ENCODE assay signal across 8 cellular contexts in the genomic region with DNA sequence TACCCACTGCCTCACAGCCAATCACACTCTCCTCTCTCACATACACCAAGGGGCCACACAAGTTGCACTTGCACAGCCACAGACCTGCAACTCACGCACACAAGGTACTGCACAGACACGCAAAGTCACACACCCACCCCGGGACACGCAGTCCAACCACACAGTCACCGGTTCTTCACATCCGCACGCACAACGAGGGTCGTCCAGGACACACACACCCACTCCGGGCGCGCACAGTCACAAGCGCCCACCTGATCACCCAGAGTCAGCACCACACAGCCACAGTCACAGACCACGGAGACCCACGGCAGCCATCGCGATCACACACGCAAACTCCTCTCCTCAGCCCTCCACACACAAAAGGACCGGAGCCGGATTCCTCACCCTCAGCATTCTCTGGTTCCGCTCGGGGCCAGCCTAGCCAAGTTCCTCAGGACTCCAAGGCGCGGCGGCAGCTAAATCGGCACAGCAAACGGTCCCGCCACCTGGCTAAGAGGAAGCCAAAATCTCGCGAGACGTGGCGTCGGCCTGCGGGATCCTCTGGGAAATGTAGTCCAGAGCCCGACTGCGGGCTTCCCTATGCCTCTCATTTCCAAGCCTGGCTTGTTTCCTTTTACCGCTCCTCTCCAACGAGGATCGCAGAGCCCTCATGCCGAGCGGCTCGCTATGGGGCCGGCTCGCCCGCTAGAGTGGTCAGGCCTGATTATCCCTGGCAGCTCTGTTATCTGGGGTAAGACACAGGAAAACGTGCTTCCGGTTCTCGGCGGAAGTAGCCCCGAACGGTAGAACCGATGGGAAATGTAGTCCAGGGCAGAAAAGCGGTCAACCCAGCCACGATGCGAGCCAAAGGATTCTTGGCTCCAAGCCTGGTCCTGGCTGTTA. TPM values are rescaled to one million over a fixed set of nuclear protein-coding genes. Genes with fewer than 3 reads are reported as not detected.
DNase-seq lines count a peak whose midpoint lies in the region; ATAC-seq and TF ChIP-seq lines count a peak whose summit lies in the region.

ZNF850 (minus strand) TSS at position 467 of the 882 bp plus-strand sequence. CDS start 10,201 bp downstream, outside the sequence.

- TF ChIP-seq CTCF in BJ (IDR thresholded peaks at IDR 0.05; ENCODE audit: insufficient read depth, low read depth, low read length), result no peak
- no peak for TF ChIP-seq CTCF in lower leg skin (IDR thresholded peaks at IDR 0.05)

- H3K4me3 ChIP-seq in BJ (ENCODE audit: low read depth, low read length) (peak within 1 kb of the TSS; percentile 56), duodenal mucosa (ENCODE audit: low read depth in 1 of 2, low read length in 2 of 2) (peak within 1 kb of the TSS; percentile 71 to 96), lower leg skin (ENCODE audit: low read depth, poor library complexity, severe bottlenecking) (peak within 1 kb of the TSS; percentile 72)

- no peak for TF ChIP-seq POLR2A in lower leg skin (IDR thresholded peaks at IDR 0.05)

- peak within 1 kb of the TSS; percentile 47 for H3K27ac ChIP-seq in duodenal mucosa (ENCODE audit: low read depth, low read length)

- H3K9me3 ChIP-seq in duodenal mucosa (ENCODE audit: control insufficient read depth in 1 of 2, low read length in 2 of 2), result peaks cover 0 to 32% of the 10 kb centered on the region in 2 donors

- intact Hi-C loops in lower leg skin (cut with DNase I; ENCODE audit: low total_unique reads), result no loop called here

- DNase-seq in BJ (ENCODE audit: low read depth) (peak; percentile 50), GM19240 (ENCODE audit: insufficient read length, low spot score) (peak; percentile 92), NCI-H526 (lab: John Stamatoyannopoulos, UW) (peak; percentile 95 to 98), lower leg skin (ENCODE audit: low spot score in 2 of 2) (peak; percentile 93 to 98)
- peak; percentile 93 to 96 for DNase-seq in activated CD4-positive, alpha-beta T cell treated with anti-CD3 and anti-CD28 coated beads, Interleukin-2, amount 50 U/mL, for 48 hours
- DNase-seq in stimulated activated CD4-positive, alpha-beta T cell treated with anti-CD3 and anti-CD28 coated beads, Interleukin-4, amount 100 ng/mL, for 4 hours, result peak; percentile 91 to 93

- POLR2A ChIA-PET in BJ (lab: Charles Lee), result no interaction called here

- no peaks in the 10 kb centered on the region for H3K27me3 ChIP-seq in BJ (ENCODE audit: control insufficient read depth, insufficient read depth, low read length)
- H3K27me3 ChIP-seq in duodenal mucosa (ENCODE audit: control insufficient read depth in 1 of 2, insufficient read depth in 2 of 2, low read length in 2 of 2), result no peaks in the 10 kb centered on the region

- H3K4me1 ChIP-seq in duodenal mucosa (ENCODE audit: control insufficient read depth in 1 of 2, insufficient read depth in 2 of 2, low read length in 2 of 2), result peaks cover 13 to 16% of the 10 kb centered on the region in 2 donors

- H3K9ac ChIP-seq in duodenal mucosa (ENCODE audit: low read depth in 1 of 2, low read length in 2 of 2), result peak within 1 kb of the TSS; percentile 56 to 71

- peak; percentile 79 for ATAC-seq in HG03457 (IDR thresholded peaks at IDR 0.05; ENCODE audit: unreplicated experiment)

- H3K36me3 ChIP-seq in BJ (ENCODE audit: control insufficient read depth, insufficient read depth, low read length), result no peaks in the 10 kb centered on the region
- H3K36me3 ChIP-seq in duodenal mucosa (ENCODE audit: control insufficient read depth in 1 of 2, insufficient read depth in 2 of 2, low read length in 2 of 2), result no peaks in the 10 kb centered on the region

- CTCF ChIA-PET in BJ (lab: Yijun Ruan, JAX), result no interaction called here

- 0 to 1% methylated on average over 41 to 55 of the region's 55 CpGs for WGBS in lower leg skin, 2 donors

RNA-seq across cellular contexts. Expression of gene ZNF850, which starts in this region (rescaled TPM):
- polyA plus RNA-seq in BJ (2011; rRNA removed), result 0.56 and 1.1 TPM in 2 replicates
- 1.5 and 5.0 TPM in 2 replicates for polyA minus RNA-seq in BJ (2011; rRNA and poly(A)+ RNA removed)
- 1 to 10 TPM; 1.0 to 2.2 (median 1.5) TPM for total RNA-seq in lower leg skin

Comparison
In these comparisons a context has a peak if more than half of its experiments do, and no peak if none do; other contexts are left out.
1. Peak in every context shown above with its lines: DNase-seq, ATAC-seq, H3K4me3 ChIP-seq and H3K27ac ChIP-seq.